In genomic region chr14:66165337-66165736, GRCh38 we compare ENCODE assay signal across 28 cellular contexts.
"Had no signal": no experiment of that assay in that cellular context is flagged by ENCODE, and none has a peak within 500 bp of the region (broad histone marks: within the 10 kb centered on the region; RNA-seq: fewer than 3 reads in every experiment).

No MANE protein-coding gene starts in this region.

- ATAC-seq: natural killer cell; psoas muscle; right cardiac atrium; right lobe of liver; stimulated activated memory B cell treated with anti-CD40 and anti-IgM and Interleukin-4, amounts not matched to agents 10 μg/mL and 1 μg/mL and 100 μg/mL, for 72 hours; stimulated activated naive CD8-positive, alpha-beta T cell treated with anti-CD3 and anti-CD28 coated beads, Interleukin-15, amount 100 ng/mL, for 72 hours; stimulated activated naive CD8-positive, alpha-beta T cell treated with anti-CD3 and anti-CD28 coated beads, Interleukin-15, Interleukin-2, amounts not matched to agents 100 U/mL and 50 U/mL, for 24 hours; upper lobe of right lung had no signal

- H3K9me3 ChIP-seq: ovary, psoas muscle, right lobe of liver, spleen, suprapubic skin, testis, tibial artery, transverse colon, upper lobe of right lung, uterus had no signal

- DNase-seq: natural killer cell; occipital lobe; ovary; posterior cingulate gyrus; psoas muscle; right cardiac atrium; right lobe of liver; spleen; stimulated activated CD4-positive, alpha-beta T cell treated with anti-CD3 and anti-CD28 coated beads, Interleukin-12 subunit alpha, Interleukin-12 subunit beta, amount 100 ng/mL, for 4 hours; stimulated activated CD4-positive, alpha-beta T cell treated with anti-CD3 and anti-CD28 coated beads, Interleukin-1b, Interleukin-23, amount 100 ng/mL, for 48 hours; stimulated activated CD4-positive, alpha-beta T cell treated with anti-CD3 and anti-CD28 coated beads, Interleukin-4, amount 100 ng/mL, for 1 hour; stimulated activated CD4-positive, alpha-beta T cell treated with anti-CD3 and anti-CD28 coated beads, Interleukin-4, amount 100 ng/mL, for 4 hours; stimulated activated CD8-positive, alpha-beta memory T cell treated with anti-CD3 and anti-CD28 coated beads, Interleukin-4, amount 100 ng/mL, for 48 hours; stimulated activated naive CD4-positive, alpha-beta T cell; stimulated activated naive CD8-positive, alpha-beta T cell treated with anti-CD3 and anti-CD28 coated beads, Interleukin-15, amount 100 ng/mL, for 72 hours; stimulated activated naive CD8-positive, alpha-beta T cell treated with anti-CD3 and anti-CD28 coated beads, Interleukin-15, Interleukin-2, amounts not matched to agents 100 U/mL and 50 U/mL, for 24 hours; substantia nigra; testis; tibial artery; transverse colon; upper lobe of right lung; uterus had no signal

- H3K4me1 ChIP-seq: neural progenitor cell, parathyroid adenoma, psoas muscle, right lobe of liver, spleen, suprapubic skin, testis, tibial artery, transverse colon, upper lobe of right lung, uterus had no signal

- H3K36me3 ChIP-seq: neural progenitor cell, ovary, right lobe of liver, spleen, suprapubic skin, tibial artery, transverse colon, upper lobe of right lung, uterus had no signal

- H3K4me3 ChIP-seq: neural progenitor cell, ovary, psoas muscle, right lobe of liver, skin epidermis, smooth muscle cell, spleen, suprapubic skin, testis, tibial artery, transverse colon, upper lobe of right lung, uterus had no signal

- H3K27ac ChIP-seq: neural progenitor cell, ovary, parathyroid adenoma, psoas muscle, right lobe of liver, skin epidermis, spleen, suprapubic skin, testis, tibial artery, transverse colon, upper lobe of right lung, uterus had no signal

- H3K27me3 ChIP-seq: neural progenitor cell, ovary, right lobe of liver, spleen, suprapubic skin, testis, tibial artery, transverse colon, upper lobe of right lung, uterus had no signal
